ENCODE assay signal across 9 cellular contexts in the genomic region with DNA sequence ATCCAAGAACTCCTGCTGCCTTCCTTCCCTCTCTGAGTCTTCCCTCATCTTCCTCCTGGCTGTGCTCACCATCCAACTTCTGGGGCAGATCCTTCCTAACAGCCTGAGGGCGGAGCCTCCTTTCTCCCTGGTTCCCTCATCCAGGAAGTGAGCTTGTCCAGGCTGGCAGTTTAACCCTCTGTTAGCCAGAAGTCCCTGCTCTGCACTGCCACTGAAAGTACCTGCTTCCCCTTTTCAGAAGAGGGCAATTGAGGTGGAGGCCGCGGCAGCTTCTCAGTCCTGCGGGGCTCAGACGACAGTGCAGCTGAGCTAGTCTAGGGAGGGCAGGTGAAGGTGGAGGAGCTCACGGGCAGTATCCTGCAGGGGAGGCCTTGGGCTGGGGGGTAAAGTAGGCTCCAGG.
DNase-seq lines count a peak whose midpoint lies in the region; ATAC-seq and TF ChIP-seq lines count a peak whose summit lies in the region.
"Had no signal": no experiment of that assay in that cellular context is flagged by ENCODE, and none has a peak within 500 bp of the region (broad histone marks: within the 10 kb centered on the region; RNA-seq: fewer than 3 reads in every experiment).

No MANE protein-coding gene starts in this region.

- ATAC-seq in HG03097 (IDR thresholded peaks at IDR 0.05; ENCODE audit: low FRiP score, unreplicated experiment) (peak; percentile 72), RWPE2 (ENCODE audit: low read depth) (peak; percentile 67; the same call in 1 of the 3 replicates), SK-N-SH treated with all-trans-retinoic acid at 6 μM for 48 hours (no peak; the same call in 2 of the 3 replicates)
- peak; percentile 31 for ATAC-seq in naive thymus-derived CD4-positive, alpha-beta T cell

- no peaks in the 10 kb centered on the region for H3K9me3 Mint-ChIP-seq in MCF 10A (ENCODE audit: unreplicated experiment)
- H3K9me3 Mint-ChIP-seq in naive thymus-derived CD4-positive, alpha-beta T cell, result no peaks in the 10 kb centered on the region
- H3K9me3 Mint-ChIP-seq: T-helper 1 cell treated with Interleukin-12 subunit alpha and Interleukin-12 subunit beta and Interleukin-4 antibody, amounts not matched to agents 30 μg/mL and 1 μg/mL, for 36 hours had no signal

- no peaks in the 10 kb centered on the region for H3K4me1 ChIP-seq in breast epithelium
- H3K4me1 ChIP-seq in RWPE2 (ENCODE audit: insufficient read depth, poor library complexity, severe bottlenecking), result no peaks in the 10 kb centered on the region
- H3K4me1 ChIP-seq in naive thymus-derived CD4-positive, alpha-beta T cell (ENCODE audit: control insufficient read depth in 2 of 2, insufficient read depth in 2 of 2, low read length in 2 of 2), result no peaks in the 10 kb centered on the region

- H3K4me1 Mint-ChIP-seq in MCF 10A (ENCODE audit: insufficient read depth, unreplicated experiment), result peaks cover 29% of the 10 kb centered on the region
- H3K4me1 Mint-ChIP-seq in naive thymus-derived CD4-positive, alpha-beta T cell, result peaks cover 0 to 16% (median 0%) of the 10 kb centered on the region in 7 donors

- H3K27me3 ChIP-seq in breast epithelium (no peaks in the 10 kb centered on the region), RWPE2 (ENCODE audit: insufficient read depth, poor library complexity, severe bottlenecking) (no peaks in the 10 kb centered on the region)
- no peaks in the 10 kb centered on the region for H3K27me3 ChIP-seq in naive thymus-derived CD4-positive, alpha-beta T cell (ENCODE audit: control insufficient read depth in 2 of 2, insufficient read depth in 2 of 2, low read length in 2 of 2)

- H3K36me3 ChIP-seq in breast epithelium (no peaks in the 10 kb centered on the region), RWPE2 (ENCODE audit: low read depth) (no peaks in the 10 kb centered on the region)
- H3K36me3 ChIP-seq in naive thymus-derived CD4-positive, alpha-beta T cell (ENCODE audit: control insufficient read depth in 2 of 3, insufficient read depth in 3 of 3, low read length in 3 of 3), result no peaks in the 10 kb centered on the region

- intact Hi-C loops in MCF 10A (cut with micrococcal nuclease), result no loop called here
- intact Hi-C loops in breast epithelium (cut with DNase I; ENCODE audit: low total_unique reads), result no loop called here
- intact Hi-C loops in naive thymus-derived CD4-positive, alpha-beta T cell (cut with micrococcal nuclease), result no loop called here
- intact Hi-C loops in head of caudate nucleus (cut with DNase I), result no loop called here

- H3K4me3 ChIP-seq in breast epithelium, result no peak overlapping the region
- H3K4me3 ChIP-seq in RWPE2 (ENCODE audit: severe bottlenecking), result no peak overlapping the region
- H3K4me3 ChIP-seq in naive thymus-derived CD4-positive, alpha-beta T cell (ENCODE audit: low read length), result no peak overlapping the region

- no peaks in the 10 kb centered on the region for H3K9me3 ChIP-seq in breast epithelium
- H3K9me3 ChIP-seq in RWPE2 (ENCODE audit: severe bottlenecking), result no peaks in the 10 kb centered on the region
- H3K9me3 ChIP-seq in naive thymus-derived CD4-positive, alpha-beta T cell (ENCODE audit: control insufficient read depth in 2 of 3, low read length in 3 of 3), result no peaks in the 10 kb centered on the region

- H3K27me3 Mint-ChIP-seq in MCF 10A (ENCODE audit: insufficient read depth, unreplicated experiment), result no peaks in the 10 kb centered on the region
- H3K27me3 Mint-ChIP-seq in naive thymus-derived CD4-positive, alpha-beta T cell, result peaks cover 27 to 61% (median 35%) of the 10 kb centered on the region in 5 donors

- H3K4me3 Mint-ChIP-seq in MCF 10A (ENCODE audit: unreplicated experiment), result no peak overlapping the region
- H3K4me3 Mint-ChIP-seq in naive thymus-derived CD4-positive, alpha-beta T cell, result no peak overlapping the region
- H3K4me3 Mint-ChIP-seq: T-helper 1 cell treated with Interleukin-12 subunit alpha and Interleukin-12 subunit beta and Interleukin-4 antibody, amounts not matched to agents 30 μg/mL and 1 μg/mL, for 36 hours had no signal

- H3K27ac Mint-ChIP-seq in MCF 10A (ENCODE audit: low read depth, unreplicated experiment), result no peak overlapping the region
- H3K27ac Mint-ChIP-seq in naive thymus-derived CD4-positive, alpha-beta T cell, result no peak overlapping the region
- H3K27ac Mint-ChIP-seq: T-helper 1 cell treated with Interleukin-12 subunit alpha and Interleukin-12 subunit beta and Interleukin-4 antibody, amounts not matched to agents 30 μg/mL and 1 μg/mL, for 36 hours had no signal

- no peaks in the 10 kb centered on the region for H3K36me3 Mint-ChIP-seq in MCF 10A (ENCODE audit: insufficient read depth, unreplicated experiment)
- no peaks in the 10 kb centered on the region for H3K36me3 Mint-ChIP-seq in naive thymus-derived CD4-positive, alpha-beta T cell

- no TSS peak for BruUV-seq in MCF 10A (replicated peaks; lab: Mats Ljungman, UMichigan)

- TF ChIP-seq CTCF in MCF 10A (IDR thresholded peaks at IDR 0.05; ENCODE audit: unreplicated experiment) (no peak), breast epithelium (IDR thresholded peaks at IDR 0.05) (no peak), RWPE2 (IDR thresholded peaks at IDR 0.05; ENCODE audit: poor library complexity, severe bottlenecking) (no peak)

- POLR2A ChIA-PET in MCF 10A (lab: Yijun Ruan, JAX), result interaction anchor here (1.3 kb wide), 1 partner anchor 89 kb away, joined by 3 read pairs; no protein-coding TSS in a partner anchor
- POLR2A ChIA-PET in naive thymus-derived CD4-positive, alpha-beta T cell (lab: Charles Lee), result no interaction called here

- CTCF ChIA-PET in MCF 10A (lab: Yijun Ruan, JAX), result interaction anchor here (0.6 to 3.1 kb wide), 7 partner anchors 13 to 416 kb away, joined by 3 to 10 read pairs (median 5); no protein-coding TSS in a partner anchor
- CTCF ChIA-PET in naive thymus-derived CD4-positive, alpha-beta T cell (lab: Charles Lee), result no interaction called here

- no peak for TF ChIP-seq POLR2A in breast epithelium (IDR thresholded peaks at IDR 0.05)

- H3K27ac ChIP-seq in breast epithelium (no peak overlapping the region), RWPE2 (ENCODE audit: poor library complexity, severe bottlenecking) (no peak overlapping the region)
- H3K27ac ChIP-seq in naive thymus-derived CD4-positive, alpha-beta T cell (ENCODE audit: low read depth, low read length), result no peak overlapping the region

- peak; percentile 59 for DNase-seq in MCF 10A (ENCODE audit: unreplicated experiment)
- DNase-seq in breast epithelium (ENCODE audit: low spot score in 2 of 2), result no peak
- no peak for DNase-seq in RWPE2 (ENCODE audit: low spot score)
- DNase-seq in naive thymus-derived CD4-positive, alpha-beta T cell, result no peak
- DNase-seq in stimulated activated CD4-positive, alpha-beta T cell treated with anti-CD3 and anti-CD28 coated beads, Interleukin-4, amount 100 ng/mL, for 1 hour, result no peak
- DNase-seq in head of caudate nucleus, result no peak

TF ChIP-seq in SK-N-SH treated with all-trans-retinoic acid at 6 μM for 48 hours, 23 proteins besides CTCF, POLR2A, EP300 and RAD21:
- TF ChIP-seq GLIS3 (CRISPR knock-in tag; IDR thresholded peaks at IDR 0.05) (no peak), ZNF8 (CRISPR knock-in tag; IDR thresholded peaks at IDR 0.05) (no peak), BACH2 (CRISPR knock-in tag; IDR thresholded peaks at IDR 0.05; ENCODE audit: borderline replicate concordance) (no peak), ZNF565 (CRISPR knock-in tag; conservative IDR thresholded peaks at IDR 0.05; ENCODE audit: low read depth) (no peak), SNAI2 (CRISPR knock-in tag; IDR thresholded peaks at IDR 0.05) (no peak), ZNF70 (CRISPR knock-in tag; IDR thresholded peaks at IDR 0.05) (no peak)
- TF ChIP-seq, protein P1, sequence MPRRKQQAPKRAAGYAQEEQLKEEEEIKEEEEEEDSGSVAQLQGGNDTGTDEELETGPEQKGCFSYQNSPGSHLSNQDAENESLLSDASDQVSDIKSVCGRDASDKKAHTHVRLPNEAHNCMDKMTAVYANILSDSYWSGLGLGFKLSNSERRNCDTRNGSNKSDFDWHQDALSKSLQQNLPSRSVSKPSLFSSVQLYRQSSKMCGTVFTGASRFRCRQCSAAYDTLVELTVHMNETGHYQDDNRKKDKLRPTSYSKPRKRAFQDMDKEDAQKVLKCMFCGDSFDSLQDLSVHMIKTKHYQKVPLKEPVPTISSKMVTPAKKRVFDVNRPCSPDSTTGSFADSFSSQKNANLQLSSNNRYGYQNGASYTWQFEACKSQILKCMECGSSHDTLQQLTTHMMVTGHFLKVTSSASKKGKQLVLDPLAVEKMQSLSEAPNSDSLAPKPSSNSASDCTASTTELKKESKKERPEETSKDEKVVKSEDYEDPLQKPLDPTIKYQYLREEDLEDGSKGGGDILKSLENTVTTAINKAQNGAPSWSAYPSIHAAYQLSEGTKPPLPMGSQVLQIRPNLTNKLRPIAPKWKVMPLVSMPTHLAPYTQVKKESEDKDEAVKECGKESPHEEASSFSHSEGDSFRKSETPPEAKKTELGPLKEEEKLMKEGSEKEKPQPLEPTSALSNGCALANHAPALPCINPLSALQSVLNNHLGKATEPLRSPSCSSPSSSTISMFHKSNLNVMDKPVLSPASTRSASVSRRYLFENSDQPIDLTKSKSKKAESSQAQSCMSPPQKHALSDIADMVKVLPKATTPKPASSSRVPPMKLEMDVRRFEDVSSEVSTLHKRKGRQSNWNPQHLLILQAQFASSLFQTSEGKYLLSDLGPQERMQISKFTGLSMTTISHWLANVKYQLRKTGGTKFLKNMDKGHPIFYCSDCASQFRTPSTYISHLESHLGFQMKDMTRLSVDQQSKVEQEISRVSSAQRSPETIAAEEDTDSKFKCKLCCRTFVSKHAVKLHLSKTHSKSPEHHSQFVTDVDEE (CRISPR knock-in tag; IDR thresholded peaks at IDR 0.05), result no peak
- TF ChIP-seq, protein P2, sequence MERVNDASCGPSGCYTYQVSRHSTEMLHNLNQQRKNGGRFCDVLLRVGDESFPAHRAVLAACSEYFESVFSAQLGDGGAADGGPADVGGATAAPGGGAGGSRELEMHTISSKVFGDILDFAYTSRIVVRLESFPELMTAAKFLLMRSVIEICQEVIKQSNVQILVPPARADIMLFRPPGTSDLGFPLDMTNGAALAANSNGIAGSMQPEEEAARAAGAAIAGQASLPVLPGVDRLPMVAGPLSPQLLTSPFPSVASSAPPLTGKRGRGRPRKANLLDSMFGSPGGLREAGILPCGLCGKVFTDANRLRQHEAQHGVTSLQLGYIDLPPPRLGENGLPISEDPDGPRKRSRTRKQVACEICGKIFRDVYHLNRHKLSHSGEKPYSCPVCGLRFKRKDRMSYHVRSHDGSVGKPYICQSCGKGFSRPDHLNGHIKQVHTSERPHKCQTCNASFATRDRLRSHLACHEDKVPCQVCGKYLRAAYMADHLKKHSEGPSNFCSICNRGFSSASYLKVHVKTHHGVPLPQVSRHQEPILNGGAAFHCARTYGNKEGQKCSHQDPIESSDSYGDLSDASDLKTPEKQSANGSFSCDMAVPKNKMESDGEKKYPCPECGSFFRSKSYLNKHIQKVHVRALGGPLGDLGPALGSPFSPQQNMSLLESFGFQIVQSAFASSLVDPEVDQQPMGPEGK (CRISPR knock-in tag; IDR thresholded peaks at IDR 0.05; ENCODE audit: borderline replicate concordance), result no peak
